In the genomic region with DNA sequence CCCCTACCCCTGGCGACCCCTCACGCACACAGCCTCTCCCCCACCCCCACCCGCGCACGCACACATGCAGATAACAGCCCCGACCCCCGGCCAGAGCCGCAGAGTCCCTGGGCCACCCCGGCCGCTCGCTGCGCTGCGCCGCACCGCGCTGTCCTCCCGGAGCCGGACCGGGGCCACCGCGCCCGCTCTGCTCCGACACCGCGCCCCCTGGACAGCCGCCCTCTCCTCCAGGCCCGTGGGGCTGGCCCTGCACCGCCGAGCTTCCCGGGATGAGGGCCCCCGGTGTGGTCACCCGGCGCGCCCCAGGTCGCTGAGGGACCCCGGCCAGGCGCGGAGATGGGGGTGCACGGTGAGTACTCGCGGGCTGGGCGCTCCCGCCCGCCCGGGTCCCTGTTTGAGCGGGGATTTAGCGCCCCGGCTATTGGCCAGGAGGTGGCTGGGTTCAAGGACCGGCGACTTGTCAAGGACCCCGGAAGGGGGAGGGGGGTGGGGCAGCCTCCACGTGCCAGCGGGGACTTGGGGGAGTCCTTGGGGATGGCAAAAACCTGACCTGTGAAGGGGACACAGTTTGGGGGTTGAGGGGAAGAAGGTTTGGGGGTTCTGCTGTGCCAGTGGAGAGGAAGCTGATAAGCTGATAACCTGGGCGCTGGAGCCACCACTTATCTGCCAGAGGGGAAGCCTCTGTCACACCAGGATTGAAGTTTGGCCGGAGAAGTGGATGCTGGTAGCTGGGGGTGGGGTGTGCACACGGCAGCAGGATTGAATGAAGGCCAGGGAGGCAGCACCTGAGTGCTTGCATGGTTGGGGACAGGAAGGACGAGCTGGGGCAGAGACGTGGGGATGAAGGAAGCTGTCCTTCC, we compare ENCODE assay signal across 1 cellular context.
A peak's percentile ranks its signal among the peaks of the same experiment; 100 is the strongest.
TF ChIP-seq lines count a peak whose summit lies in the region.

No MANE protein-coding gene starts in this region.

TF ChIP-seq in HepG2, 621 proteins besides CTCF, POLR2A, EP300 and RAD21 (continued from another document and continues in another):
- TF ChIP-seq, protein P1, sequence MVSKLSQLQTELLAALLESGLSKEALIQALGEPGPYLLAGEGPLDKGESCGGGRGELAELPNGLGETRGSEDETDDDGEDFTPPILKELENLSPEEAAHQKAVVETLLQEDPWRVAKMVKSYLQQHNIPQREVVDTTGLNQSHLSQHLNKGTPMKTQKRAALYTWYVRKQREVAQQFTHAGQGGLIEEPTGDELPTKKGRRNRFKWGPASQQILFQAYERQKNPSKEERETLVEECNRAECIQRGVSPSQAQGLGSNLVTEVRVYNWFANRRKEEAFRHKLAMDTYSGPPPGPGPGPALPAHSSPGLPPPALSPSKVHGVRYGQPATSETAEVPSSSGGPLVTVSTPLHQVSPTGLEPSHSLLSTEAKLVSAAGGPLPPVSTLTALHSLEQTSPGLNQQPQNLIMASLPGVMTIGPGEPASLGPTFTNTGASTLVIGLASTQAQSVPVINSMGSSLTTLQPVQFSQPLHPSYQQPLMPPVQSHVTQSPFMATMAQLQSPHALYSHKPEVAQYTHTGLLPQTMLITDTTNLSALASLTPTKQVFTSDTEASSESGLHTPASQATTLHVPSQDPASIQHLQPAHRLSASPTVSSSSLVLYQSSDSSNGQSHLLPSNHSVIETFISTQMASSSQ (IDR thresholded peaks at IDR 0.05; ENCODE audit: low read depth): no peak
- TF ChIP-seq, protein P1 (CRISPR knock-in tag; IDR thresholded peaks at IDR 0.05; ENCODE audit: borderline replicate concordance): no peak
- TF ChIP-seq, protein P2, sequence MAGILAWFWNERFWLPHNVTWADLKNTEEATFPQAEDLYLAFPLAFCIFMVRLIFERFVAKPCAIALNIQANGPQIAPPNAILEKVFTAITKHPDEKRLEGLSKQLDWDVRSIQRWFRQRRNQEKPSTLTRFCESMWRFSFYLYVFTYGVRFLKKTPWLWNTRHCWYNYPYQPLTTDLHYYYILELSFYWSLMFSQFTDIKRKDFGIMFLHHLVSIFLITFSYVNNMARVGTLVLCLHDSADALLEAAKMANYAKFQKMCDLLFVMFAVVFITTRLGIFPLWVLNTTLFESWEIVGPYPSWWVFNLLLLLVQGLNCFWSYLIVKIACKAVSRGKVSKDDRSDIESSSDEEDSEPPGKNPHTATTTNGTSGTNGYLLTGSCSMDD (CRISPR knock-in tag; IDR thresholded peaks at IDR 0.05): no peak
- TF ChIP-seq ZSCAN22 (CRISPR knock-in tag; IDR thresholded peaks at IDR 0.05) (no peak), GATAD2A (CRISPR knock-in tag; IDR thresholded peaks at IDR 0.05) (no peak), NRL (CRISPR knock-in tag; IDR thresholded peaks at IDR 0.05; ENCODE audit: borderline replicate concordance) (no peak), TEAD3 (CRISPR knock-in tag; optimal IDR thresholded peaks at IDR 0.05; ENCODE audit: borderline replicate concordance) (no peak), ZNF501 (CRISPR knock-in tag; IDR thresholded peaks at IDR 0.05) (no peak; the same call in 1 of the 2 replicates), RARA (CRISPR knock-in tag; IDR thresholded peaks at IDR 0.05) (peak; percentile 58), KLF13 (CRISPR knock-in tag; IDR thresholded peaks at IDR 0.05) (no peak), U2AF1 (optimal IDR thresholded peaks at IDR 0.05; ENCODE audit: low read depth, low read length) (no peak), ZNF878 (CRISPR knock-in tag; IDR thresholded peaks at IDR 0.05) (no peak), IRF2 (CRISPR knock-in tag; IDR thresholded peaks at IDR 0.05) (no peak), ZNF549 (CRISPR knock-in tag; IDR thresholded peaks at IDR 0.05) (no peak), ARNTL (CRISPR knock-in tag; IDR thresholded peaks at IDR 0.05) (no peak; the same call in 1 of the 2 replicates), ZNF34 (CRISPR knock-in tag; IDR thresholded peaks at IDR 0.05; ENCODE audit: borderline replicate concordance) (no peak), HDAC1 (CRISPR knock-in tag; IDR thresholded peaks at IDR 0.05) (peak; percentile 61; the same call in 1 of the 2 replicates), ZNF274 (CRISPR knock-in tag; IDR thresholded peaks at IDR 0.05) (no peak), U2AF2 (IDR thresholded peaks at IDR 0.05; ENCODE audit: low read depth, low read length) (no peak), FOXM1 (CRISPR knock-in tag; IDR thresholded peaks at IDR 0.05) (no peak), ZNF335 (CRISPR knock-in tag; IDR thresholded peaks at IDR 0.05) (0 out of 2 replicates have a peak, but pooled peaks have one; percentile 33), ZNF768 (CRISPR knock-in tag; IDR thresholded peaks at IDR 0.05) (no peak), FOSL1 (CRISPR knock-in tag; IDR thresholded peaks at IDR 0.05; ENCODE audit: borderline replicate concordance) (no peak), FOXO1 (CRISPR knock-in tag; IDR thresholded peaks at IDR 0.05) (no peak), SSRP1 (CRISPR knock-in tag; IDR thresholded peaks at IDR 0.05) (no peak), ZNF83 (CRISPR knock-in tag; IDR thresholded peaks at IDR 0.05; ENCODE audit: borderline replicate concordance) (0 out of 2 replicates have a peak, but pooled peaks have one; percentile 29), PITX1 (CRISPR knock-in tag; IDR thresholded peaks at IDR 0.05) (peak; percentile 57; the same call in 1 of the 2 replicates), CENPT (CRISPR knock-in tag; IDR thresholded peaks at IDR 0.05; ENCODE audit: low read depth) (no peak), SIN3A (IDR thresholded peaks at IDR 0.05; ENCODE audit: borderline replicate concordance, low read depth, low read length) (no peak), ZSCAN20 (CRISPR knock-in tag; IDR thresholded peaks at IDR 0.05; ENCODE audit: borderline replicate concordance) (peak; percentile 65; the same call in 1 of the 2 replicates), ZNF605 (CRISPR knock-in tag; IDR thresholded peaks at IDR 0.05) (peak; percentile 19; the same call in 1 of the 2 replicates), NFYB (CRISPR knock-in tag; IDR thresholded peaks at IDR 0.05) (peak; percentile 20; the same call in 1 of the 2 replicates), ZNF207 (IDR thresholded peaks at IDR 0.05; ENCODE audit: borderline replicate concordance) (no peak), MXI1 (IDR thresholded peaks at IDR 0.05; ENCODE audit: borderline replicate concordance, low read depth, low read length) (peak; percentile 31; the same call in 1 of the 3 replicates), RFXAP (CRISPR knock-in tag; IDR thresholded peaks at IDR 0.05; ENCODE audit: borderline replicate concordance) (no peak)
- TF ChIP-seq, protein P3, sequence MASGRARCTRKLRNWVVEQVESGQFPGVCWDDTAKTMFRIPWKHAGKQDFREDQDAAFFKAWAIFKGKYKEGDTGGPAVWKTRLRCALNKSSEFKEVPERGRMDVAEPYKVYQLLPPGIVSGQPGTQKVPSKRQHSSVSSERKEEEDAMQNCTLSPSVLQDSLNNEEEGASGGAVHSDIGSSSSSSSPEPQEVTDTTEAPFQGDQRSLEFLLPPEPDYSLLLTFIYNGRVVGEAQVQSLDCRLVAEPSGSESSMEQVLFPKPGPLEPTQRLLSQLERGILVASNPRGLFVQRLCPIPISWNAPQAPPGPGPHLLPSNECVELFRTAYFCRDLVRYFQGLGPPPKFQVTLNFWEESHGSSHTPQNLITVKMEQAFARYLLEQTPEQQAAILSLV (CRISPR knock-in tag; IDR thresholded peaks at IDR 0.05; ENCODE audit: borderline replicate concordance): no peak
- TF ChIP-seq, protein P4, sequence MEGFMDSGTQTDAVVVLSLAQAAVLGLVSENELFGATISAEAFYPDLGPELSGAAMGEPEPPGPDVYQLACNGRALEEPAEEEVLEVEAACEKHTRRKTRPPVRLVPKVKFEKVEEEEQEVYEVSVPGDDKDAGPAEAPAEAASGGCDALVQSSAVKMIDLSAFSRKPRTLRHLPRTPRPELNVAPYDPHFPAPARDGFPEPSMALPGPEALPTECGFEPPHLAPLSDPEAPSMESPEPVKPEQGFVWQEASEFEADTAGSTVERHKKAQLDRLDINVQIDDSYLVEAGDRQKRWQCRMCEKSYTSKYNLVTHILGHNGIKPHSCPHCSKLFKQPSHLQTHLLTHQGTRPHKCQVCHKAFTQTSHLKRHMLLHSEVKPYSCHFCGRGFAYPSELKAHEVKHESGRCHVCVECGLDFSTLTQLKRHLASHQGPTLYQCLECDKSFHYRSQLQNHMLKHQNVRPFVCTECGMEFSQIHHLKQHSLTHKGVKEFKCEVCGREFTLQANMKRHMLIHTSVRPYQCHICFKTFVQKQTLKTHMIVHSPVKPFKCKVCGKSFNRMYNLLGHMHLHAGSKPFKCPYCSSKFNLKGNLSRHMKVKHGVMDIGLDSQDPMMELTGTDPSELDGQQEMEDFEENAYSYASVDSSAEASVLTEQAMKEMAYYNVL (CRISPR knock-in tag; IDR thresholded peaks at IDR 0.05; ENCODE audit: borderline replicate concordance): no peak; the same call in 1 of the 2 replicates
- TF ChIP-seq, protein P5, sequence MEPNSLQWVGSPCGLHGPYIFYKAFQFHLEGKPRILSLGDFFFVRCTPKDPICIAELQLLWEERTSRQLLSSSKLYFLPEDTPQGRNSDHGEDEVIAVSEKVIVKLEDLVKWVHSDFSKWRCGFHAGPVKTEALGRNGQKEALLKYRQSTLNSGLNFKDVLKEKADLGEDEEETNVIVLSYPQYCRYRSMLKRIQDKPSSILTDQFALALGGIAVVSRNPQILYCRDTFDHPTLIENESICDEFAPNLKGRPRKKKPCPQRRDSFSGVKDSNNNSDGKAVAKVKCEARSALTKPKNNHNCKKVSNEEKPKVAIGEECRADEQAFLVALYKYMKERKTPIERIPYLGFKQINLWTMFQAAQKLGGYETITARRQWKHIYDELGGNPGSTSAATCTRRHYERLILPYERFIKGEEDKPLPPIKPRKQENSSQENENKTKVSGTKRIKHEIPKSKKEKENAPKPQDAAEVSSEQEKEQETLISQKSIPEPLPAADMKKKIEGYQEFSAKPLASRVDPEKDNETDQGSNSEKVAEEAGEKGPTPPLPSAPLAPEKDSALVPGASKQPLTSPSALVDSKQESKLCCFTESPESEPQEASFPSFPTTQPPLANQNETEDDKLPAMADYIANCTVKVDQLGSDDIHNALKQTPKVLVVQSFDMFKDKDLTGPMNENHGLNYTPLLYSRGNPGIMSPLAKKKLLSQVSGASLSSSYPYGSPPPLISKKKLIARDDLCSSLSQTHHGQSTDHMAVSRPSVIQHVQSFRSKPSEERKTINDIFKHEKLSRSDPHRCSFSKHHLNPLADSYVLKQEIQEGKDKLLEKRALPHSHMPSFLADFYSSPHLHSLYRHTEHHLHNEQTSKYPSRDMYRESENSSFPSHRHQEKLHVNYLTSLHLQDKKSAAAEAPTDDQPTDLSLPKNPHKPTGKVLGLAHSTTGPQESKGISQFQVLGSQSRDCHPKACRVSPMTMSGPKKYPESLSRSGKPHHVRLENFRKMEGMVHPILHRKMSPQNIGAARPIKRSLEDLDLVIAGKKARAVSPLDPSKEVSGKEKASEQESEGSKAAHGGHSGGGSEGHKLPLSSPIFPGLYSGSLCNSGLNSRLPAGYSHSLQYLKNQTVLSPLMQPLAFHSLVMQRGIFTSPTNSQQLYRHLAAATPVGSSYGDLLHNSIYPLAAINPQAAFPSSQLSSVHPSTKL (CRISPR knock-in tag; IDR thresholded peaks at IDR 0.05): peak; percentile 42; the same call in 1 of the 2 replicates
